1 cellular context compared by ENCODE assay signal in genomic region chr17:41959336-41960095, GRCh38.
TF ChIP-seq lines count a peak whose summit lies in the region.

No MANE protein-coding gene starts in this region.

TF ChIP-seq in HepG2, 621 proteins besides CTCF, POLR2A, EP300 and RAD21 (continued from another document and continues in another):
- no peak; the same call in 1 of the 2 replicates for TF ChIP-seq PAXIP1 (CRISPR knock-in tag; conservative IDR thresholded peaks at IDR 0.05)
- no peak for TF ChIP-seq DDIT3 (CRISPR knock-in tag; IDR thresholded peaks at IDR 0.05)
- TF ChIP-seq FOXA3 (CRISPR knock-in tag; IDR thresholded peaks at IDR 0.05) = no peak
- 0 out of 2 replicates have a peak, but pooled peaks have one; percentile 40 for TF ChIP-seq CERS6 (CRISPR knock-in tag; IDR thresholded peaks at IDR 0.05)
- no peak for TF ChIP-seq ZNF263 (CRISPR knock-in tag; IDR thresholded peaks at IDR 0.05)
- 0 out of 2 replicates have a peak, but pooled peaks have one; percentile 24 for TF ChIP-seq ZNF225 (CRISPR knock-in tag; IDR thresholded peaks at IDR 0.05)
- peak; percentile 74; the same call in 1 of the 2 replicates for TF ChIP-seq FOXK1 (CRISPR knock-in tag; IDR thresholded peaks at IDR 0.05; ENCODE audit: borderline replicate concordance, low read depth)
- peak; percentile 79 for TF ChIP-seq THAP9 (CRISPR knock-in tag; IDR thresholded peaks at IDR 0.05; ENCODE audit: borderline replicate concordance)
- TF ChIP-seq ZNF335 (CRISPR knock-in tag; IDR thresholded peaks at IDR 0.05) = no peak; the same call in 1 of the 2 replicates
- TF ChIP-seq NFYB (CRISPR knock-in tag; IDR thresholded peaks at IDR 0.05) = no peak
- TF ChIP-seq ZNF749 (CRISPR knock-in tag; IDR thresholded peaks at IDR 0.05; ENCODE audit: borderline replicate concordance) = peak; percentile 56; the same call in 1 of the 2 replicates
- TF ChIP-seq ZSCAN20 (CRISPR knock-in tag; IDR thresholded peaks at IDR 0.05; ENCODE audit: borderline replicate concordance) = peak; percentile 25; the same call in 1 of the 2 replicates
- peak; percentile 89 for TF ChIP-seq ZNF18 (CRISPR knock-in tag; IDR thresholded peaks at IDR 0.05; ENCODE audit: insufficient replicate concordance)
- TF ChIP-seq TAF15 (IDR thresholded peaks at IDR 0.05; ENCODE audit: low read depth, low read length, poor library complexity, severe bottlenecking) = no peak
- TF ChIP-seq PHF20 (CRISPR knock-in tag; IDR thresholded peaks at IDR 0.05) = peak; percentile 29; the same call in 1 of the 2 replicates
- peak; percentile 70 for TF ChIP-seq YY1 (IDR thresholded peaks at IDR 0.05; ENCODE audit: insufficient read depth, insufficient replicate concordance, low read depth, low read length)
- TF ChIP-seq FOXC1 (CRISPR knock-in tag; IDR thresholded peaks at IDR 0.05; ENCODE audit: borderline replicate concordance) = peak; percentile 86
- TF ChIP-seq JDP2 (CRISPR knock-in tag; IDR thresholded peaks at IDR 0.05; ENCODE audit: borderline replicate concordance) = no peak
- no peak for TF ChIP-seq SKI (IDR thresholded peaks at IDR 0.05; ENCODE audit: partially characterized antibody)
- no peak for TF ChIP-seq GATA4 (IDR thresholded peaks at IDR 0.05; ENCODE audit: borderline replicate concordance, low read depth)
- TF ChIP-seq ZNF557 (CRISPR knock-in tag; IDR thresholded peaks at IDR 0.05) = 0 out of 2 replicates have a peak, but pooled peaks have one; percentile 26
- TF ChIP-seq SP2 (CRISPR knock-in tag; IDR thresholded peaks at IDR 0.05) = no peak; the same call in 1 of the 2 replicates
- peak; percentile 60; the same call in 1 of the 2 replicates for TF ChIP-seq HOXA5 (CRISPR knock-in tag; IDR thresholded peaks at IDR 0.05)
- TF ChIP-seq BATF2 (CRISPR knock-in tag; IDR thresholded peaks at IDR 0.05) = no peak
- 0 out of 2 replicates have a peak, but pooled peaks have one; percentile 52 for TF ChIP-seq DNMT1 (CRISPR knock-in tag; IDR thresholded peaks at IDR 0.05)
- peak; percentile 90 for TF ChIP-seq STAG1 (CRISPR knock-in tag; IDR thresholded peaks at IDR 0.05)
- TF ChIP-seq ZFY (CRISPR knock-in tag; IDR thresholded peaks at IDR 0.05) = peak; percentile 91
- TF ChIP-seq NFKBIZ (CRISPR knock-in tag; IDR thresholded peaks at IDR 0.05) = peak; percentile 48; the same call in 1 of the 2 replicates
- no peak for TF ChIP-seq ZSCAN5A (CRISPR knock-in tag; IDR thresholded peaks at IDR 0.05; ENCODE audit: borderline replicate concordance)
- TF ChIP-seq SOX6 (IDR thresholded peaks at IDR 0.05) = no peak
- TF ChIP-seq SOX6 (CRISPR knock-in tag; IDR thresholded peaks at IDR 0.05) = peak; percentile 69
- TF ChIP-seq SP5 (CRISPR knock-in tag; IDR thresholded peaks at IDR 0.05; ENCODE audit: borderline replicate concordance, low read depth) = no peak
- TF ChIP-seq CBX5 (CRISPR knock-in tag; IDR thresholded peaks at IDR 0.05; ENCODE audit: borderline replicate concordance) = no peak
- TF ChIP-seq MED13 (CRISPR knock-in tag; IDR thresholded peaks at IDR 0.05) = no peak
- TF ChIP-seq ZNF883 (CRISPR knock-in tag; IDR thresholded peaks at IDR 0.05; ENCODE audit: not compliant biosample characterization) = no peak
- TF ChIP-seq RAD51 (IDR thresholded peaks at IDR 0.05; ENCODE audit: borderline replicate concordance) = no peak
- TF ChIP-seq LCORL (IDR thresholded peaks at IDR 0.05) = peak; percentile 47; the same call in 1 of the 2 replicates
- TF ChIP-seq LCORL (CRISPR knock-in tag; IDR thresholded peaks at IDR 0.05) = peak; percentile 97
- no peak; the same call in none of the 2 replicates for TF ChIP-seq ZNF891 (CRISPR knock-in tag; IDR thresholded peaks at IDR 0.05)
- peak; percentile 79; the same call in 1 of the 2 replicates for TF ChIP-seq MXD3 (CRISPR knock-in tag; IDR thresholded peaks at IDR 0.05)
- no peak for TF ChIP-seq THYN1 (CRISPR knock-in tag; IDR thresholded peaks at IDR 0.05; ENCODE audit: borderline replicate concordance, low read depth)
- no peak for TF ChIP-seq NONO (IDR thresholded peaks at IDR 0.05)
- peak; percentile 75 for TF ChIP-seq NONO (CRISPR knock-in tag; conservative IDR thresholded peaks at IDR 0.05)
- peak; percentile 89 for TF ChIP-seq REPIN1 (CRISPR knock-in tag; IDR thresholded peaks at IDR 0.05; ENCODE audit: borderline replicate concordance, low read depth)
- TF ChIP-seq KIAA2018 (CRISPR knock-in tag; IDR thresholded peaks at IDR 0.05; ENCODE audit: borderline replicate concordance) = no peak
